ENCODE assay signal across 12 cellular contexts in the genomic region with DNA sequence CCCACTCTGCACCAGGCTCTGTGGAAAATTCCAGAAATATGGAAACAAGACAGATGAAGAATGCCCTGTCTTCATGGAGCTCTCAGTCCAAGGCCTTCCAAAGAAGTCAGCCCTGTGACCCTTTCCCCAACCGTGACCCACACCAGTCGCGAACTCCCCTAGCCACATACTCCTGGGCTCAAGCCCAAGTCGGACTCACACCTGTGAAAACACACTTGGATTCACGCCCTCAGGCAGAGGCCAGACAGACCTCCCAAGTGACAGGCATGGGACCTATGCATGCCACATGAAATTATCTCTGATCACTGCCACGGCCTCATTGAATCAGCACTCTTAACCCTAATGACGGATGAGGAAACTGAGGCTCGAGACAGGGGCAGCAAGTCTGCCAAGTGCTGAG. TPM values are rescaled to one million over a fixed set of nuclear protein-coding genes. Genes with fewer than 3 reads are reported as not detected.
A peak's percentile ranks its signal among the peaks of the same experiment; 100 is the strongest.
DNase-seq lines count a peak whose midpoint lies in the region; ATAC-seq and TF ChIP-seq lines count a peak whose summit lies in the region.
"Had no signal": no experiment of that assay in that cellular context is flagged by ENCODE, and none has a peak within 500 bp of the region (broad histone marks: within the 10 kb centered on the region; RNA-seq: fewer than 3 reads in every experiment).

No MANE protein-coding gene starts in this region.

- intact Hi-C loops in heart left ventricle (cut with DNase I) (loop anchor here in 5 of 10 donors (2.0 to 5.0 kb wide), 3 partner anchors 34 to 42 kb away; a partner anchor contains a TSS), Right ventricle myocardium inferior (cut with DNase I) (no loop called here), psoas muscle (cut with DNase I) (loop anchor here (1.0 to 5.0 kb wide), 2 partner anchors 15 to 39 kb away; no protein-coding TSS in a partner anchor)

- H3K9me3 ChIP-seq in heart left ventricle (no peaks in the 10 kb centered on the region), iPS-18a (ENCODE audit: control insufficient read depth, low read depth, low read length) (no peaks in the 10 kb centered on the region), psoas muscle (no peaks in the 10 kb centered on the region)
- H3K9me3 ChIP-seq: transverse colon had no signal

- ATAC-seq in heart left ventricle: no peak
- ATAC-seq in Right ventricle myocardium inferior: no peak
- no peak for ATAC-seq in psoas muscle
- no peak for ATAC-seq in HG02571 (IDR thresholded peaks at IDR 0.05; ENCODE audit: unreplicated experiment)

- no peak for TF ChIP-seq POLR2A in heart left ventricle (IDR thresholded peaks at IDR 0.05)

- H3K27me3 ChIP-seq in heart left ventricle (no peaks in the 10 kb centered on the region), iPS-18a (ENCODE audit: control insufficient read depth, insufficient read depth, low read length) (peaks cover 6% of the 10 kb centered on the region), psoas muscle (ENCODE audit: insufficient read depth in 3 of 3, low read length in 2 of 3) (no peaks in the 10 kb centered on the region)
- H3K27me3 ChIP-seq: transverse colon had no signal

- peaks cover 0 to 5% (median 0%) of the 10 kb centered on the region in 9 donors for H3K36me3 ChIP-seq in heart left ventricle
- H3K36me3 ChIP-seq in iPS-18a (ENCODE audit: control insufficient read depth, low read depth, low read length): no peaks in the 10 kb centered on the region
- H3K36me3 ChIP-seq in psoas muscle (ENCODE audit: insufficient read depth in 1 of 2, low read depth in 1 of 2): peaks cover 0 to 10% of the 10 kb centered on the region in 2 donors
- H3K36me3 ChIP-seq: transverse colon had no signal

- H3K4me1 ChIP-seq in heart left ventricle (peaks cover 0 to 100% (median 89%) of the 10 kb centered on the region in 12 donors), iPS-18a (ENCODE audit: control insufficient read depth, low read depth, low read length) (peaks cover 36% of the 10 kb centered on the region), psoas muscle (peaks cover 100% of the 10 kb centered on the region)

- no peak for TF ChIP-seq CTCF in heart left ventricle (IDR thresholded peaks at IDR 0.05)
- no peak for TF ChIP-seq CTCF in psoas muscle (IDR thresholded peaks at IDR 0.05)

- peak overlapping the region in 11 of 12 donors; percentile 83 to 97 (median 88) for H3K27ac ChIP-seq in heart left ventricle
- no peak overlapping the region for H3K27ac ChIP-seq in iPS-18a (ENCODE audit: low read length)
- H3K27ac ChIP-seq in psoas muscle: peak overlapping the region; percentile 86
- H3K27ac ChIP-seq: transverse colon had no signal

- peak overlapping the region in 2 of 12 donors; percentile 9 to 23 for H3K4me3 ChIP-seq in heart left ventricle
- H3K4me3 ChIP-seq in iPS-18a (ENCODE audit: low read length): peak overlapping the region; percentile 51
- no peak overlapping the region for H3K4me3 ChIP-seq in psoas muscle
- H3K4me3 ChIP-seq: transverse colon had no signal

- WGBS in heart left ventricle, 4 donors: 32 to 51% (median 46%) methylated on average over 4 to 8 of the region's 8 CpGs
- 44 to 52% (median 51%) methylated on average over 8 of the region's 8 CpGs for WGBS in psoas muscle, 3 donors

- no peak overlapping the region for H3K9ac ChIP-seq in iPS-18a (ENCODE audit: low read length)

- DNase-seq in heart left ventricle (peak in 2 of 5 donors; percentile 21 to 22), Right ventricle myocardium inferior (ENCODE audit: missing footprints) (no peak), psoas muscle (peak in 1 of 2 donors; percentile 34), NCI-H345 (lab: John Stamatoyannopoulos, UW) (no peak), cerebellum (ENCODE audit: low spot score) (no peak), NCI-H2081 (lab: John Stamatoyannopoulos, UW) (no peak)
- DNase-seq: activated T-cell treated with anti-CD3 and anti-CD28 coated beads, Interleukin-2, amount 50 U/mL, for 24 hours; COR-L47; NCI-H2107; transverse colon had no signal

RNA-seq across cellular contexts. Expression of a gene that starts 42.5 kb away (rescaled TPM):
- 100 to 1,000 TPM in 1 of 9 donors, 10 to 100 TPM in 8; 44.8 to 122 (median 51.9) TPM for total RNA-seq in heart left ventricle
- polyA plus RNA-seq in heart left ventricle: 10 to 100 TPM; 18.7 to 40.7 TPM
- 60.1 TPM for total RNA-seq in Right ventricle myocardium inferior
- 10 to 100 TPM; 31.6 to 64.7 (median 47.9) TPM for total RNA-seq in psoas muscle
- polyA plus RNA-seq in psoas muscle: 100 to 1,000 TPM in 1 of 3 donors, 10 to 100 TPM in 2; 11.2 to 112 (median 36.2) TPM
- 18.9 TPM for total RNA-seq in cerebellum

RNA-seq across cellular contexts. Expression of a gene that starts 55.7 kb away (rescaled TPM):
- 100 to 1,000 TPM in 8 of 9 donors, 10 to 100 TPM in 1; 86.3 to 180 (median 128) TPM for total RNA-seq in heart left ventricle
- polyA plus RNA-seq in heart left ventricle: 100 to 1,000 TPM in 1 of 2 donors, 10 to 100 TPM in 1; 82.8 to 193 TPM
- total RNA-seq in Right ventricle myocardium inferior: 151 TPM
- 100 to 1,000 TPM in 2 of 4 donors, 10 to 100 TPM in 2; 44.6 to 181 (median 89.4) TPM for total RNA-seq in psoas muscle
- 100 to 1,000 TPM in 1 of 3 donors, 10 to 100 TPM in 2; 85.4 to 297 (median 85.9) TPM for polyA plus RNA-seq in psoas muscle
- 10.9 TPM for total RNA-seq in cerebellum
